Comparison of ENCODE assay signal across 17 cellular contexts in genomic region chr9:13790055-13790454, GRCh38.
"Had no signal": no experiment of that assay in that cellular context is flagged by ENCODE, and none has a peak within 500 bp of the region (broad histone marks: within the 10 kb centered on the region; RNA-seq: fewer than 3 reads in every experiment).

No MANE protein-coding gene starts in this region.

- H3K4me3 ChIP-seq: MG63, SJSA1, SK-N-MC had no signal

- DNase-seq: Karpas-422, KG1, MG63, NCI-H1092, NCI-H1105 treated with DMSO at 0.1 percent for 48 hours, NCI-H1417 treated with DMSO at 0.1 percent for 48 hours, NCI-H187, NCI-H2029, NCI-H2081 treated with DMSO at 0.1 percent for 48 hours, NCI-H2227 treated with DMSO at 0.1 percent for 48 hours, NCI-H526 treated with DMSO at 0.1 percent for 48 hours, NCI-H774, Right ventricle myocardium superior, RPMI8226, SIG-M5 had no signal

- H3K36me3 ChIP-seq: MG63, SJSA1 had no signal

- H3K27me3 ChIP-seq: MG63, SJSA1 had no signal

- H3K9me3 ChIP-seq: SJSA1 had no signal

- H3K27ac ChIP-seq: SJSA1, SK-N-MC had no signal
